Comparison of ENCODE assay signal across 1 cellular context in the genomic region with DNA sequence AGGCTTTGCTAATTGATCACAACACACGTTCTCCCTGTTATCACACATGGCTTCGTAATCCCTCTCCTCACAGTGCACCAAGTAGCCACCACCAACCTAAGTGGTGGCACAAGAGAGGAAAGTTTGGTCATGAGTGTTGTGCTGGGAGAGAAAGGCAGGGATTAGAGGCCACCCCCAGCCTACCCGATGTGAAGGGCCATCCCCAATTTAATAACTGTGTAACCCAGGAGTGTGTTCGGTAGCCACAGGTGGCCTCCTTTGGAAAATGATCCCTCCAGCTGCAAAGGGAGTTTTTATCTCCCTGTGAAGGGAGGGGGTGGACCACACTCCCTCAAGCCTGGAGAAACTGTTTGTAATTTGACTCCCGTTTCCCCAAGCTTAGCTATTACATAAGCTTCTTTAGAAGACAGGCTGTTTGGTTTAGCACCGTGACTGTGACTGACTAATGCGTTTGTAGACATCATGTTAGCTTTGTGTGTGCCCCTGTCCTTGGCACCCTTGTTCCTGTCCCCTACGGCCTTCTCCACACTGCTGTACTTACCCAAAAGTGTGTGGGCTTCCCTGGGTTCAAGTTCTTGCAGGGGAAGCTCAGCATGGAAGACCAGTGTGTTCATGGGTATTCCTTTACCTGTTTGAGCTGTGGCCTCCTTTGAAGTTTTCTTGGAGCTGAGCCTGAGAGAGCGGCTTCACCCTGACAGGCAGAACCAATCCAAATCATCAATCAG.
TF ChIP-seq lines count a peak whose summit lies in the region.

No MANE protein-coding gene starts in this region.

TF ChIP-seq in HepG2, 621 proteins besides CTCF, POLR2A, EP300 and RAD21 (continued from another document and continues in another):
- TF ChIP-seq, protein P1, sequence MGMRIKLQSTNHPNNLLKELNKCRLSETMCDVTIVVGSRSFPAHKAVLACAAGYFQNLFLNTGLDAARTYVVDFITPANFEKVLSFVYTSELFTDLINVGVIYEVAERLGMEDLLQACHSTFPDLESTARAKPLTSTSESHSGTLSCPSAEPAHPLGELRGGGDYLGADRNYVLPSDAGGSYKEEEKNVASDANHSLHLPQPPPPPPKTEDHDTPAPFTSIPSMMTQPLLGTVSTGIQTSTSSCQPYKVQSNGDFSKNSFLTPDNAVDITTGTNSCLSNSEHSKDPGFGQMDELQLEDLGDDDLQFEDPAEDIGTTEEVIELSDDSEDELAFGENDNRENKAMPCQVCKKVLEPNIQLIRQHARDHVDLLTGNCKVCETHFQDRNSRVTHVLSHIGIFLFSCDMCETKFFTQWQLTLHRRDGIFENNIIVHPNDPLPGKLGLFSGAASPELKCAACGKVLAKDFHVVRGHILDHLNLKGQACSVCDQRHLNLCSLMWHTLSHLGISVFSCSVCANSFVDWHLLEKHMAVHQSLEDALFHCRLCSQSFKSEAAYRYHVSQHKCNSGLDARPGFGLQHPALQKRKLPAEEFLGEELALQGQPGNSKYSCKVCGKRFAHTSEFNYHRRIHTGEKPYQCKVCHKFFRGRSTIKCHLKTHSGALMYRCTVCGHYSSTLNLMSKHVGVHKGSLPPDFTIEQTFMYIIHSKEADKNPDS (CRISPR knock-in tag; IDR thresholded peaks at IDR 0.05), result no peak
- TF ChIP-seq, protein P2, sequence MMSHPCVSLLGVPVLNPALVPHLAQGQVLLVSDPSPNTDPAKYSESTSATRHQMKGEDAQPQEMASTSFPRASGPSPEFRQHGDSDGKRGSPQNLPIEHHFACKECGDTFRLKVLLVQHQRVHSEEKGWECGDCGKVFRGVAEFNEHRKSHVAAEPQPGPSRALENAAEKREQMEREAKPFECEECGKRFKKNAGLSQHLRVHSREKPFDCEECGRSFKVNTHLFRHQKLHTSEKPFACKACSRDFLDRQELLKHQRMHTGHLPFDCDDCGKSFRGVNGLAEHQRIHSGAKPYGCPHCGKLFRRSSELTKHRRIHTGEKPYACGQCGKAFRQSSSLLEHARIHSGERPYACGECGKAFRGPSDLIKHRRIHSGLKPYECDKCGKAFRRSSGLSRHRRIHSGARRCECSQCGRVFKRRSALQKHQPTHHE (CRISPR knock-in tag; IDR thresholded peaks at IDR 0.05; ENCODE audit: borderline replicate concordance), result peak; percentile 74; the same call in 1 of the 2 replicates
- TF ChIP-seq, protein P3, sequence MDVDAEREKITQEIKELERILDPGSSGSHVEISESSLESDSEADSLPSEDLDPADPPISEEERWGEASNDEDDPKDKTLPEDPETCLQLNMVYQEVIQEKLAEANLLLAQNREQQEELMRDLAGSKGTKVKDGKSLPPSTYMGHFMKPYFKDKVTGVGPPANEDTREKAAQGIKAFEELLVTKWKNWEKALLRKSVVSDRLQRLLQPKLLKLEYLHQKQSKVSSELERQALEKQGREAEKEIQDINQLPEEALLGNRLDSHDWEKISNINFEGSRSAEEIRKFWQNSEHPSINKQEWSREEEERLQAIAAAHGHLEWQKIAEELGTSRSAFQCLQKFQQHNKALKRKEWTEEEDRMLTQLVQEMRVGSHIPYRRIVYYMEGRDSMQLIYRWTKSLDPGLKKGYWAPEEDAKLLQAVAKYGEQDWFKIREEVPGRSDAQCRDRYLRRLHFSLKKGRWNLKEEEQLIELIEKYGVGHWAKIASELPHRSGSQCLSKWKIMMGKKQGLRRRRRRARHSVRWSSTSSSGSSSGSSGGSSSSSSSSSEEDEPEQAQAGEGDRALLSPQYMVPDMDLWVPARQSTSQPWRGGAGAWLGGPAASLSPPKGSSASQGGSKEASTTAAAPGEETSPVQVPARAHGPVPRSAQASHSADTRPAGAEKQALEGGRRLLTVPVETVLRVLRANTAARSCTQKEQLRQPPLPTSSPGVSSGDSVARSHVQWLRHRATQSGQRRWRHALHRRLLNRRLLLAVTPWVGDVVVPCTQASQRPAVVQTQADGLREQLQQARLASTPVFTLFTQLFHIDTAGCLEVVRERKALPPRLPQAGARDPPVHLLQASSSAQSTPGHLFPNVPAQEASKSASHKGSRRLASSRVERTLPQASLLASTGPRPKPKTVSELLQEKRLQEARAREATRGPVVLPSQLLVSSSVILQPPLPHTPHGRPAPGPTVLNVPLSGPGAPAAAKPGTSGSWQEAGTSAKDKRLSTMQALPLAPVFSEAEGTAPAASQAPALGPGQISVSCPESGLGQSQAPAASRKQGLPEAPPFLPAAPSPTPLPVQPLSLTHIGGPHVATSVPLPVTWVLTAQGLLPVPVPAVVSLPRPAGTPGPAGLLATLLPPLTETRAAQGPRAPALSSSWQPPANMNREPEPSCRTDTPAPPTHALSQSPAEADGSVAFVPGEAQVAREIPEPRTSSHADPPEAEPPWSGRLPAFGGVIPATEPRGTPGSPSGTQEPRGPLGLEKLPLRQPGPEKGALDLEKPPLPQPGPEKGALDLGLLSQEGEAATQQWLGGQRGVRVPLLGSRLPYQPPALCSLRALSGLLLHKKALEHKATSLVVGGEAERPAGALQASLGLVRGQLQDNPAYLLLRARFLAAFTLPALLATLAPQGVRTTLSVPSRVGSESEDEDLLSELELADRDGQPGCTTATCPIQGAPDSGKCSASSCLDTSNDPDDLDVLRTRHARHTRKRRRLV (CRISPR knock-in tag; IDR thresholded peaks at IDR 0.05), result no peak
- TF ChIP-seq ZFAT (CRISPR knock-in tag; conservative IDR thresholded peaks at IDR 0.05) (no peak), ZNF644 (CRISPR knock-in tag; IDR thresholded peaks at IDR 0.05; ENCODE audit: low read depth) (peak; percentile 86), HES4 (CRISPR knock-in tag; IDR thresholded peaks at IDR 0.05; ENCODE audit: borderline replicate concordance) (no peak), KAT8 (CRISPR knock-in tag; IDR thresholded peaks at IDR 0.05) (peak; percentile 74), LCORL (IDR thresholded peaks at IDR 0.05) (no peak), LCORL (CRISPR knock-in tag; IDR thresholded peaks at IDR 0.05) (peak; percentile 80), ZNF709 (CRISPR knock-in tag; IDR thresholded peaks at IDR 0.05) (no peak), ZNF660 (CRISPR knock-in tag; IDR thresholded peaks at IDR 0.05; ENCODE audit: borderline replicate concordance, low read depth) (no peak), TCF7 (IDR thresholded peaks at IDR 0.05; ENCODE audit: low read depth) (peak; percentile 75; the same call in 1 of the 2 replicates), SP2 (CRISPR knock-in tag; IDR thresholded peaks at IDR 0.05) (no peak), PPARG (CRISPR knock-in tag; conservative IDR thresholded peaks at IDR 0.05) (peak; percentile 74), ZFP37 (CRISPR knock-in tag; IDR thresholded peaks at IDR 0.05; ENCODE audit: borderline replicate concordance) (peak; percentile 84; the same call in 1 of the 2 replicates), YY1 (IDR thresholded peaks at IDR 0.05; ENCODE audit: insufficient read depth, insufficient replicate concordance, low read depth, low read length) (no peak), ZNF556 (CRISPR knock-in tag; IDR thresholded peaks at IDR 0.05; ENCODE audit: borderline replicate concordance) (no peak), ZNF230 (CRISPR knock-in tag; IDR thresholded peaks at IDR 0.05) (peak; percentile 67; the same call in 1 of the 2 replicates), ZFY (CRISPR knock-in tag; IDR thresholded peaks at IDR 0.05) (0 out of 2 replicates have a peak, but pooled peaks have one; percentile 34), GPN1 (CRISPR knock-in tag; IDR thresholded peaks at IDR 0.05; ENCODE audit: borderline replicate concordance) (no peak), ATM (IDR thresholded peaks at IDR 0.05; ENCODE audit: borderline replicate concordance) (no peak), ZFP90 (CRISPR knock-in tag; IDR thresholded peaks at IDR 0.05; ENCODE audit: borderline replicate concordance) (0 out of 2 replicates have a peak, but pooled peaks have one; percentile 56)
- TF ChIP-seq, protein P4, sequence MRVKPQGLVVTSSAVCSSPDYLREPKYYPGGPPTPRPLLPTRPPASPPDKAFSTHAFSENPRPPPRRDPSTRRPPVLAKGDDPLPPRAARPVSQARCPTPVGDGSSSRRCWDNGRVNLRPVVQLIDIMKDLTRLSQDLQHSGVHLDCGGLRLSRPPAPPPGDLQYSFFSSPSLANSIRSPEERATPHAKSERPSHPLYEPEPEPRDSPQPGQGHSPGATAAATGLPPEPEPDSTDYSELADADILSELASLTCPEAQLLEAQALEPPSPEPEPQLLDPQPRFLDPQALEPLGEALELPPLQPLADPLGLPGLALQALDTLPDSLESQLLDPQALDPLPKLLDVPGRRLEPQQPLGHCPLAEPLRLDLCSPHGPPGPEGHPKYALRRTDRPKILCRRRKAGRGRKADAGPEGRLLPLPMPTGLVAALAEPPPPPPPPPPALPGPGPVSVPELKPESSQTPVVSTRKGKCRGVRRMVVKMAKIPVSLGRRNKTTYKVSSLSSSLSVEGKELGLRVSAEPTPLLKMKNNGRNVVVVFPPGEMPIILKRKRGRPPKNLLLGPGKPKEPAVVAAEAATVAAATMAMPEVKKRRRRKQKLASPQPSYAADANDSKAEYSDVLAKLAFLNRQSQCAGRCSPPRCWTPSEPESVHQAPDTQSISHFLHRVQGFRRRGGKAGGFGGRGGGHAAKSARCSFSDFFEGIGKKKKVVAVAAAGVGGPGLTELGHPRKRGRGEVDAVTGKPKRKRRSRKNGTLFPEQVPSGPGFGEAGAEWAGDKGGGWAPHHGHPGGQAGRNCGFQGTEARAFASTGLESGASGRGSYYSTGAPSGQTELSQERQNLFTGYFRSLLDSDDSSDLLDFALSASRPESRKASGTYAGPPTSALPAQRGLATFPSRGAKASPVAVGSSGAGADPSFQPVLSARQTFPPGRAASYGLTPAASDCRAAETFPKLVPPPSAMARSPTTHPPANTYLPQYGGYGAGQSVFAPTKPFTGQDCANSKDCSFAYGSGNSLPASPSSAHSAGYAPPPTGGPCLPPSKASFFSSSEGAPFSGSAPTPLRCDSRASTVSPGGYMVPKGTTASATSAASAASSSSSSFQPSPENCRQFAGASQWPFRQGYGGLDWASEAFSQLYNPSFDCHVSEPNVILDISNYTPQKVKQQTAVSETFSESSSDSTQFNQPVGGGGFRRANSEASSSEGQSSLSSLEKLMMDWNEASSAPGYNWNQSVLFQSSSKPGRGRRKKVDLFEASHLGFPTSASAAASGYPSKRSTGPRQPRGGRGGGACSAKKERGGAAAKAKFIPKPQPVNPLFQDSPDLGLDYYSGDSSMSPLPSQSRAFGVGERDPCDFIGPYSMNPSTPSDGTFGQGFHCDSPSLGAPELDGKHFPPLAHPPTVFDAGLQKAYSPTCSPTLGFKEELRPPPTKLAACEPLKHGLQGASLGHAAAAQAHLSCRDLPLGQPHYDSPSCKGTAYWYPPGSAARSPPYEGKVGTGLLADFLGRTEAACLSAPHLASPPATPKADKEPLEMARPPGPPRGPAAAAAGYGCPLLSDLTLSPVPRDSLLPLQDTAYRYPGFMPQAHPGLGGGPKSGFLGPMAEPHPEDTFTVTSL (CRISPR knock-in tag; IDR thresholded peaks at IDR 0.05; ENCODE audit: borderline replicate concordance), result peak; percentile 89; the same call in 1 of the 2 replicates
- TF ChIP-seq, protein P5, sequence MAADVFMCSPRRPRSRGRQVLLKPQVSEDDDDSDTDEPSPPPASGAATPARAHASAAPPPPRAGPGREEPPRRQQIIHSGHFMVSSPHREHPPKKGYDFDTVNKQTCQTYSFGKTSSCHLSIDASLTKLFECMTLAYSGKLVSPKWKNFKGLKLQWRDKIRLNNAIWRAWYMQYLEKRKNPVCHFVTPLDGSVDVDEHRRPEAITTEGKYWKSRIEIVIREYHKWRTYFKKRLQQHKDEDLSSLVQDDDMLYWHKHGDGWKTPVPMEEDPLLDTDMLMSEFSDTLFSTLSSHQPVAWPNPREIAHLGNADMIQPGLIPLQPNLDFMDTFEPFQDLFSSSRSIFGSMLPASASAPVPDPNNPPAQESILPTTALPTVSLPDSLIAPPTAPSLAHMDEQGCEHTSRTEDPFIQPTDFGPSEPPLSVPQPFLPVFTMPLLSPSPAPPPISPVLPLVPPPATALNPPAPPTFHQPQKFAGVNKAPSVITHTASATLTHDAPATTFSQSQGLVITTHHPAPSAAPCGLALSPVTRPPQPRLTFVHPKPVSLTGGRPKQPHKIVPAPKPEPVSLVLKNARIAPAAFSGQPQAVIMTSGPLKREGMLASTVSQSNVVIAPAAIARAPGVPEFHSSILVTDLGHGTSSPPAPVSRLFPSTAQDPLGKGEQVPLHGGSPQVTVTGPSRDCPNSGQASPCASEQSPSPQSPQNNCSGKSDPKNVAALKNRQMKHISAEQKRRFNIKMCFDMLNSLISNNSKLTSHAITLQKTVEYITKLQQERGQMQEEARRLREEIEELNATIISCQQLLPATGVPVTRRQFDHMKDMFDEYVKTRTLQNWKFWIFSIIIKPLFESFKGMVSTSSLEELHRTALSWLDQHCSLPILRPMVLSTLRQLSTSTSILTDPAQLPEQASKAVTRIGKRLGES (CRISPR knock-in tag; IDR thresholded peaks at IDR 0.05; ENCODE audit: borderline replicate concordance), result no peak
- TF ChIP-seq, protein P6, sequence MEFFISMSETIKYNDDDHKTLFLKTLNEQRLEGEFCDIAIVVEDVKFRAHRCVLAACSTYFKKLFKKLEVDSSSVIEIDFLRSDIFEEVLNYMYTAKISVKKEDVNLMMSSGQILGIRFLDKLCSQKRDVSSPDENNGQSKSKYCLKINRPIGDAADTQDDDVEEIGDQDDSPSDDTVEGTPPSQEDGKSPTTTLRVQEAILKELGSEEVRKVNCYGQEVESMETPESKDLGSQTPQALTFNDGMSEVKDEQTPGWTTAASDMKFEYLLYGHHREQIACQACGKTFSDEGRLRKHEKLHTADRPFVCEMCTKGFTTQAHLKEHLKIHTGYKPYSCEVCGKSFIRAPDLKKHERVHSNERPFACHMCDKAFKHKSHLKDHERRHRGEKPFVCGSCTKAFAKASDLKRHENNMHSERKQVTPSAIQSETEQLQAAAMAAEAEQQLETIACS (CRISPR knock-in tag; IDR thresholded peaks at IDR 0.05), result no peak
- TF ChIP-seq, protein P7, sequence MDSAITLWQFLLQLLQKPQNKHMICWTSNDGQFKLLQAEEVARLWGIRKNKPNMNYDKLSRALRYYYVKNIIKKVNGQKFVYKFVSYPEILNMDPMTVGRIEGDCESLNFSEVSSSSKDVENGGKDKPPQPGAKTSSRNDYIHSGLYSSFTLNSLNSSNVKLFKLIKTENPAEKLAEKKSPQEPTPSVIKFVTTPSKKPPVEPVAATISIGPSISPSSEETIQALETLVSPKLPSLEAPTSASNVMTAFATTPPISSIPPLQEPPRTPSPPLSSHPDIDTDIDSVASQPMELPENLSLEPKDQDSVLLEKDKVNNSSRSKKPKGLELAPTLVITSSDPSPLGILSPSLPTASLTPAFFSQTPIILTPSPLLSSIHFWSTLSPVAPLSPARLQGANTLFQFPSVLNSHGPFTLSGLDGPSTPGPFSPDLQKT (CRISPR knock-in tag; IDR thresholded peaks at IDR 0.05; ENCODE audit: borderline replicate concordance), result no peak
- TF ChIP-seq, protein P8, sequence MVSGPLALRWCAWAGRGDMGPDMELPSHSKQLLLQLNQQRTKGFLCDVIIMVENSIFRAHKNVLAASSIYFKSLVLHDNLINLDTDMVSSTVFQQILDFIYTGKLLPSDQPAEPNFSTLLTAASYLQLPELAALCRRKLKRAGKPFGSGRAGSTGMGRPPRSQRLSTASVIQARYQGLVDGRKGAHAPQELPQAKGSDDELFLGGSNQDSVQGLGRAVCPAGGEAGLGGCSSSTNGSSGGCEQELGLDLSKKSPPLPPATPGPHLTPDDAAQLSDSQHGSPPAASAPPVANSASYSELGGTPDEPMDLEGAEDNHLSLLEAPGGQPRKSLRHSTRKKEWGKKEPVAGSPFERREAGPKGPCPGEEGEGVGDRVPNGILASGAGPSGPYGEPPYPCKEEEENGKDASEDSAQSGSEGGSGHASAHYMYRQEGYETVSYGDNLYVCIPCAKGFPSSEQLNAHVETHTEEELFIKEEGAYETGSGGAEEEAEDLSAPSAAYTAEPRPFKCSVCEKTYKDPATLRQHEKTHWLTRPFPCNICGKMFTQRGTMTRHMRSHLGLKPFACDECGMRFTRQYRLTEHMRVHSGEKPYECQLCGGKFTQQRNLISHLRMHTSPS (CRISPR knock-in tag; IDR thresholded peaks at IDR 0.05; ENCODE audit: low read depth), result peak; percentile 57
